In genomic region chr5:138370537-138370936, GRCh38 we compare ENCODE assay signal across 1 cellular context.
A peak's percentile ranks its signal among the peaks of the same experiment; 100 is the strongest.
TF ChIP-seq lines count a peak whose summit lies in the region.

No MANE protein-coding gene starts in this region.

TF ChIP-seq in HEK293, 187 proteins besides CTCF, POLR2A, EP300 and RAD21 (continued from another document):
- TF ChIP-seq HIC1 (tag by site-specific recombination; IDR thresholded peaks at IDR 0.05) (0 out of 2 replicates have a peak, but pooled peaks have one; percentile 28), ZNF600 (tag by site-specific recombination; IDR thresholded peaks at IDR 0.05) (peak; percentile 18; the same call in 1 of the 2 replicates)
